17 cellular contexts compared by ENCODE assay signal in the genomic region with DNA sequence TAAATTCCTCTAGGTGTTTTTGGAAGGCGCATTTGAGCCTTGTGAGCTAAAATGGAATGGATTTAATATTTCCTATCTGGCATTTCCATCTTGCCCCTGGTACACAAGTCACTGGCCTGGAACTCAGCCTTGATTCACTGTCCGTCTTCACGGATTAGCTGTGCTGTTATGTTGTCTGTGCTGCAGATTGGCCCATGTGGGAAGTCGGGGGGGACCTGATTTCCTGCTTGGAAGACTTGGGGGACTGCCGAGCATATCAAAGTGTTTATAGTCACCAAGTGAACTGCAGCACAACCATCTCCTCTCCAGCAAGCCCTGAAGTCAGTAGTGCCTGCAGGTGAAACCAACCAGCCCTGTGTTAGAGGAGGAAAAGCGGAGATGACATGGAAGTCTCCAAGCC. TPM values are rescaled to one million over a fixed set of nuclear protein-coding genes. Genes with fewer than 3 reads are reported as not detected.
DNase-seq lines count a peak whose midpoint lies in the region; ATAC-seq and TF ChIP-seq lines count a peak whose summit lies in the region.
"Had no signal": no experiment of that assay in that cellular context is flagged by ENCODE, and none has a peak within 500 bp of the region (broad histone marks: within the 10 kb centered on the region; RNA-seq: fewer than 3 reads in every experiment).

No MANE protein-coding gene starts in this region.

- no peak overlapping the region for H3K27ac ChIP-seq in BLaER1
- no peak overlapping the region for H3K27ac ChIP-seq in OCI-LY7 (ENCODE audit: low read depth, low read length, poor library complexity, severe bottlenecking)
- H3K27ac ChIP-seq: HL-60 had no signal

- peaks cover 53% of the 10 kb centered on the region for H3K4me1 Mint-ChIP-seq in activated CD8-positive, alpha-beta T cell treated with anti-CD3 and anti-CD28 coated beads for 36 hours (ENCODE audit: low read depth)
- H3K4me1 Mint-ChIP-seq in activated CD8-positive, alpha-beta T cell treated with anti-CD3 and anti-CD28 coated beads, Interleukin-2, amount 10 ng/mL, durations not matched to agents 7 days and 5 days (ENCODE audit: low read depth) = peaks cover 30% of the 10 kb centered on the region

- H3K9me2 ChIP-seq in OCI-LY7 (ENCODE audit: insufficient read depth, low read length) = no peaks in the 10 kb centered on the region

- CTCF ChIA-PET in activated CD8-positive, alpha-beta T cell treated with anti-CD3 and anti-CD28 coated beads for 36 hours (lab: Charles Lee) = interaction anchor here (1.0 kb wide), 1 partner anchor 16 kb away, joined by 3 read pairs; no protein-coding TSS in a partner anchor
- CTCF ChIA-PET in activated CD8-positive, alpha-beta T cell treated with anti-CD3 and anti-CD28 coated beads, Interleukin-2, amount 10 ng/mL, durations not matched to agents 7 days and 5 days (lab: Charles Lee) = interaction anchor here (1.9 kb wide), 1 partner anchor 17 kb away, joined by 8 read pairs; no protein-coding TSS in a partner anchor
- CTCF ChIA-PET in OCI-LY7 (lab: Charles Lee; ENCODE audit: unreplicated experiment) = no interaction called here

- TF ChIP-seq CTCF in activated CD8-positive, alpha-beta T cell treated with anti-CD3 and anti-CD28 coated beads for 36 hours (IDR thresholded peaks at IDR 0.05) = no peak
- 0 out of 2 replicates have a peak, but pooled peaks have one; percentile 1 for TF ChIP-seq CTCF in OCI-LY7 (conservative IDR thresholded peaks at IDR 0.05; ENCODE audit: low read length)

- H3K9me3 ChIP-seq in BLaER1 (no peaks in the 10 kb centered on the region), OCI-LY7 (ENCODE audit: low read length) (no peaks in the 10 kb centered on the region)

- no peak overlapping the region for H3K4me3 Mint-ChIP-seq in activated CD8-positive, alpha-beta T cell treated with anti-CD3 and anti-CD28 coated beads for 36 hours
- no peak overlapping the region for H3K4me3 Mint-ChIP-seq in activated CD8-positive, alpha-beta T cell treated with anti-CD3 and anti-CD28 coated beads, Interleukin-2, amount 10 ng/mL, durations not matched to agents 7 days and 5 days
- H3K4me3 Mint-ChIP-seq: CD8-positive, alpha-beta T cell had no signal

- no peaks in the 10 kb centered on the region for H3K27me3 ChIP-seq in BLaER1

- H3K27ac Mint-ChIP-seq in activated CD8-positive, alpha-beta T cell treated with anti-CD3 and anti-CD28 coated beads for 36 hours = peak overlapping the region; percentile 34
- no peak overlapping the region for H3K27ac Mint-ChIP-seq in activated CD8-positive, alpha-beta T cell treated with anti-CD3 and anti-CD28 coated beads, Interleukin-2, amount 10 ng/mL, durations not matched to agents 7 days and 5 days

- no peak overlapping the region for H3K4me3 ChIP-seq in BLaER1
- no peak overlapping the region for H3K4me3 ChIP-seq in OCI-LY7 (ENCODE audit: low read depth, low read length, poor library complexity, severe bottlenecking)

- H3K36me3 Mint-ChIP-seq in activated CD8-positive, alpha-beta T cell treated with anti-CD3 and anti-CD28 coated beads for 36 hours (ENCODE audit: low read depth) = peaks cover 41% of the 10 kb centered on the region
- H3K36me3 Mint-ChIP-seq in activated CD8-positive, alpha-beta T cell treated with anti-CD3 and anti-CD28 coated beads, Interleukin-2, amount 10 ng/mL, durations not matched to agents 7 days and 5 days (ENCODE audit: low read depth) = peaks cover 54% of the 10 kb centered on the region

- peaks cover 72% of the 10 kb centered on the region for H3K4me1 ChIP-seq in BLaER1
- H3K4me1 ChIP-seq in OCI-LY7 (ENCODE audit: insufficient read depth, low read length, poor library complexity, severe bottlenecking) = no peaks in the 10 kb centered on the region

- H3K79me2 ChIP-seq in OCI-LY7 (ENCODE audit: insufficient read depth, low read depth, low read length) = peaks cover 25% of the 10 kb centered on the region

- H2AFZ ChIP-seq in OCI-LY7 (ENCODE audit: low read length) = no peak overlapping the region

- H3K4me2 ChIP-seq in BLaER1 (0 out of 2 replicates have a peak overlapping the region, but pooled peaks have one; percentile 5), OCI-LY7 (ENCODE audit: low read length) (no peak overlapping the region)

- peaks cover 71% of the 10 kb centered on the region for H3K36me3 ChIP-seq in BLaER1
- peaks cover 85% of the 10 kb centered on the region for H3K36me3 ChIP-seq in OCI-LY7 (ENCODE audit: insufficient read depth, low read length)

- H3K9ac ChIP-seq in BLaER1 = no peak overlapping the region

- ATAC-seq in activated CD8-positive, alpha-beta T cell treated with anti-CD3 and anti-CD28 coated beads for 36 hours = no peak
- ATAC-seq in activated CD8-positive, alpha-beta T cell treated with anti-CD3 and anti-CD28 coated beads, Interleukin-2, amount 10 ng/mL, durations not matched to agents 7 days and 5 days = no peak
- no peak for ATAC-seq in HG03354 (IDR thresholded peaks at IDR 0.05; ENCODE audit: poor library complexity, severe bottlenecking, unreplicated experiment)
- no peak for ATAC-seq in HG03025 (IDR thresholded peaks at IDR 0.05; ENCODE audit: low FRiP score, unreplicated experiment)
- ATAC-seq: CD8-positive, alpha-beta T cell; PC-3 had no signal

- no peaks in the 10 kb centered on the region for H3K27me3 Mint-ChIP-seq in activated CD8-positive, alpha-beta T cell treated with anti-CD3 and anti-CD28 coated beads for 36 hours
- no peaks in the 10 kb centered on the region for H3K27me3 Mint-ChIP-seq in activated CD8-positive, alpha-beta T cell treated with anti-CD3 and anti-CD28 coated beads, Interleukin-2, amount 10 ng/mL, durations not matched to agents 7 days and 5 days (ENCODE audit: low read depth)

- H3K9me3 Mint-ChIP-seq in activated CD8-positive, alpha-beta T cell treated with anti-CD3 and anti-CD28 coated beads for 36 hours = no peaks in the 10 kb centered on the region
- H3K9me3 Mint-ChIP-seq in activated CD8-positive, alpha-beta T cell treated with anti-CD3 and anti-CD28 coated beads, Interleukin-2, amount 10 ng/mL, durations not matched to agents 7 days and 5 days (ENCODE audit: insufficient read depth) = no peaks in the 10 kb centered on the region
- H3K9me3 Mint-ChIP-seq: CD8-positive, alpha-beta T cell had no signal

- intact Hi-C loops in activated CD8-positive, alpha-beta T cell treated with anti-CD3 and anti-CD28 coated beads for 36 hours (cut with micrococcal nuclease) = no loop called here
- intact Hi-C loops in OCI-LY7 (cut with micrococcal nuclease; ENCODE audit: unreplicated experiment) = no loop called here

- POLR2A ChIA-PET in activated CD8-positive, alpha-beta T cell treated with anti-CD3 and anti-CD28 coated beads for 36 hours (lab: Charles Lee) = interaction anchor here (0.9 to 1.2 kb wide), 3 partner anchors 16 to 40 kb away, joined by 3 read pairs; a partner anchor contains a TSS
- POLR2A ChIA-PET in activated CD8-positive, alpha-beta T cell treated with anti-CD3 and anti-CD28 coated beads, Interleukin-2, amount 10 ng/mL, durations not matched to agents 7 days and 5 days (lab: Charles Lee) = interaction anchor here (0.5 kb wide), 1 partner anchor 127 kb away, joined by 3 read pairs; no protein-coding TSS in a partner anchor
- POLR2A ChIA-PET in OCI-LY7 (lab: Charles Lee) = interaction anchor here (0.6 kb wide), 2 partner anchors 11 to 149 kb away, joined by 3 read pairs; no protein-coding TSS in a partner anchor

- no peak for DNase-seq in activated CD8-positive, alpha-beta T cell treated with anti-CD3 and anti-CD28 coated beads for 36 hours
- no peak for DNase-seq in activated CD8-positive, alpha-beta T cell treated with anti-CD3 and anti-CD28 coated beads, Interleukin-2, amount 10 ng/mL, durations not matched to agents 7 days and 5 days
- DNase-seq in OCI-LY7 (ENCODE audit: low spot score) (no peak), mesenteric fat pad (ENCODE audit: low spot score) (peak; percentile 55), kidney tubule cell (ENCODE audit: low spot score) (no peak)
- DNase-seq: CD8-positive, alpha-beta T cell; NCI-H1436; NCI-H1930; NCI-H226; NCI-H524; RPMI8226 had no signal

- H4K20me1 ChIP-seq in BLaER1 (peaks cover 34% of the 10 kb centered on the region), OCI-LY7 (ENCODE audit: insufficient read depth, low read length) (no peaks in the 10 kb centered on the region; the same call in 1 of the 2 replicates)

- BruUV-seq in OCI-LY7 (replicated peaks; lab: Mats Ljungman, UMichigan) = no TSS peak

RNA-seq across cellular contexts. Expression of a gene that starts 12.2 kb away (rescaled TPM):
- under 1 TPM in 1 of 2 experiments, not detected in 1; 0.22 TPM for total RNA-seq in activated CD8-positive, alpha-beta T cell treated with anti-CD3 and anti-CD28 coated beads for 36 hours
- under 1 TPM; 0.21 to 0.63 TPM for total RNA-seq in activated CD8-positive, alpha-beta T cell treated with anti-CD3 and anti-CD28 coated beads, Interleukin-2, amount 10 ng/mL, durations not matched to agents 7 days and 5 days
- 0.32 TPM in 1 of 2 replicates, not detected in the other for total RNA-seq in OCI-LY7 (2014; rRNA removed; shearing (Covaris generic))
- total RNA-seq in OCI-LY7 (2022) (0.42 and 0.77 TPM in 2 replicates), mesenteric fat pad (2.1 TPM)
- total RNA-seq: MCF 10A, PC-3 had no signal

RNA-seq across cellular contexts. Expression of a gene that starts 32.3 kb away (rescaled TPM):
- total RNA-seq in activated CD8-positive, alpha-beta T cell treated with anti-CD3 and anti-CD28 coated beads for 36 hours = 10 to 100 TPM; 37.1 to 38.5 TPM
- 10 to 100 TPM; 57.0 to 61.6 TPM for total RNA-seq in activated CD8-positive, alpha-beta T cell treated with anti-CD3 and anti-CD28 coated beads, Interleukin-2, amount 10 ng/mL, durations not matched to agents 7 days and 5 days
- 22.0 and 22.9 TPM in 2 replicates for total RNA-seq in OCI-LY7 (2014; rRNA removed; shearing (Covaris generic))
- total RNA-seq in OCI-LY7 (2022) (57.5 and 63.4 TPM in 2 replicates), mesenteric fat pad (34.7 TPM)

RNA-seq across cellular contexts. Expression of a gene that starts 40.3 kb away (rescaled TPM):
- 10 to 100 TPM; 89.7 to 89.8 TPM for total RNA-seq in activated CD8-positive, alpha-beta T cell treated with anti-CD3 and anti-CD28 coated beads for 36 hours
- total RNA-seq in activated CD8-positive, alpha-beta T cell treated with anti-CD3 and anti-CD28 coated beads, Interleukin-2, amount 10 ng/mL, durations not matched to agents 7 days and 5 days = 10 to 100 TPM; 93.2 to 95.0 TPM
- total RNA-seq in OCI-LY7 (2014; rRNA removed; shearing (Covaris generic)) = 131 and 132 TPM in 2 replicates
- 104 and 111 TPM in 2 replicates for total RNA-seq in OCI-LY7 (2022)
- 98.5 TPM for total RNA-seq in mesenteric fat pad
